23 cellular contexts compared by ENCODE assay signal in the genomic region with DNA sequence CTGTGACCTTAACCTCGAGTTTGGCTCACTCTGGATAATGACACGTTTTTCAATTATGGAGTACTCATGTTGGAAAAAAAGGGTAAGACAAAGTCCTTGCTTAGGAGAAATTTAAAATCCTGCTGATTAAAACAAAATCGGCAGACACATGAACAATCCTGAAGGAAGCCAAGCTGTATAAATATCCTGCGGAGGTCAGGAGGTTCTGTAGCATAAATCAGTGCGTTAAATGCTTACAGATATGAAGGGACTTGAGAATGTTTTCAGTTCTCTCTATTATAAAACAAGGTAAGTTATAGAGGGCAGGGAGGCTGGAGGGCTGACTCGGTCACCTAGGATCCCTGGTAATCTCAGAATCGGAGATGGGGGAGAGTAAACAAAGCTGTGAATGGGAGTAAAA.
"Had no signal": no experiment of that assay in that cellular context is flagged by ENCODE, and none has a peak within 500 bp of the region (broad histone marks: within the 10 kb centered on the region; RNA-seq: fewer than 3 reads in every experiment).

No MANE protein-coding gene starts in this region.

- ATAC-seq: activated CD4-positive, alpha-beta T cell treated with anti-CD3 and anti-CD28 coated beads for 36 hours; body of pancreas had no signal

- H3K36me3 ChIP-seq: WERI-Rb-1 had no signal

- H3K9me3 Mint-ChIP-seq: activated CD4-positive, alpha-beta memory T cell treated with anti-CD3 and anti-CD28 coated beads, Interleukin-2, amount 10 ng/mL, durations not matched to agents 7 days and 5 days; activated naive CD4-positive, alpha-beta T cell treated with anti-CD3 and anti-CD28 coated beads, Interleukin-2, amount 10 ng/mL, durations not matched to agents 7 days and 5 days; activated naive CD8-positive, alpha-beta T cell treated with anti-CD3 and anti-CD28 coated beads for 36 hours; activated T-helper 2 cell treated with anti-CD3 and anti-CD28 coated beads, Interferon-gamma antibody, Interleukin-2, Interleukin-4, amounts not matched to agents 10 μg/mL and 5 μg/mL and 100 μg/mL, durations not matched to agents 14 hours and 24 hours and 36 hours had no signal

- H3K4me1 Mint-ChIP-seq: activated CD4-positive, alpha-beta memory T cell treated with anti-CD3 and anti-CD28 coated beads, Interleukin-2, amount 10 ng/mL, durations not matched to agents 7 days and 5 days; activated CD4-positive, alpha-beta T cell treated with anti-CD3 and anti-CD28 coated beads for 36 hours; activated naive CD4-positive, alpha-beta T cell treated with anti-CD3 and anti-CD28 coated beads, Interleukin-2, amount 10 ng/mL, durations not matched to agents 7 days and 5 days; activated naive CD8-positive, alpha-beta T cell treated with anti-CD3 and anti-CD28 coated beads for 36 hours had no signal

- H3K27ac Mint-ChIP-seq: activated CD4-positive, alpha-beta memory T cell treated with anti-CD3 and anti-CD28 coated beads, Interleukin-2, amount 10 ng/mL, durations not matched to agents 7 days and 5 days; activated CD4-positive, alpha-beta T cell treated with anti-CD3 and anti-CD28 coated beads for 36 hours; activated naive CD4-positive, alpha-beta T cell treated with anti-CD3 and anti-CD28 coated beads, Interleukin-2, amount 10 ng/mL, durations not matched to agents 7 days and 5 days; activated naive CD8-positive, alpha-beta T cell treated with anti-CD3 and anti-CD28 coated beads for 36 hours; activated T-helper 2 cell treated with anti-CD3 and anti-CD28 coated beads, Interferon-gamma antibody, Interleukin-2, Interleukin-4, amounts not matched to agents 10 μg/mL and 5 μg/mL and 100 μg/mL, durations not matched to agents 14 hours and 24 hours and 36 hours had no signal

- H3K27me3 ChIP-seq: body of pancreas had no signal

- DNase-seq: activated CD4-positive, alpha-beta memory T cell treated with anti-CD3 and anti-CD28 coated beads, Interleukin-2, amount 10 ng/mL, durations not matched to agents 7 days and 5 days; activated CD4-positive, alpha-beta T cell treated with anti-CD3 and anti-CD28 coated beads for 36 hours; activated CD4-positive, alpha-beta T cell treated with anti-CD3 and anti-CD28 coated beads, Interleukin-2, amount 50 U/mL, for 1 hour; activated gamma-delta T cell treated with Interleukin-2 at 50 U/mL for 16 hours; activated naive CD4-positive, alpha-beta T cell treated with anti-CD3 and anti-CD28 coated beads, Interleukin-2, amount 10 ng/mL, durations not matched to agents 7 days and 5 days; activated naive CD8-positive, alpha-beta T cell treated with anti-CD3 and anti-CD28 coated beads for 36 hours; activated T-cell treated with anti-CD3 and anti-CD28 coated beads for 4 hours; activated T-cell treated with anti-CD3 and anti-CD28 coated beads, Interleukin-2, amount 50 U/mL, for 48 hours; body of pancreas; KG1; NCI-H1048; NCI-H146; NCI-H187 treated with DMSO at 0.1 percent for 48 hours; NCI-H2081 treated with DMSO at 0.1 percent for 48 hours; NCI-H345; NCI-H510A; NCI-H526 treated with DMSO at 0.1 percent for 48 hours; NCI-H82; T-helper 1 cell; WERI-Rb-1 had no signal

- FAIRE-seq: bronchial epithelial cell had no signal

- H3K9me3 ChIP-seq: body of pancreas had no signal

- H3K36me3 Mint-ChIP-seq: activated naive CD4-positive, alpha-beta T cell treated with anti-CD3 and anti-CD28 coated beads, Interleukin-2, amount 10 ng/mL, durations not matched to agents 7 days and 5 days; activated naive CD8-positive, alpha-beta T cell treated with anti-CD3 and anti-CD28 coated beads for 36 hours had no signal

- H3K4me3 ChIP-seq: body of pancreas, SK-N-MC had no signal

- H3K27ac ChIP-seq: body of pancreas, SK-N-MC, WERI-Rb-1 had no signal

- H3K27me3 Mint-ChIP-seq: activated naive CD4-positive, alpha-beta T cell treated with anti-CD3 and anti-CD28 coated beads, Interleukin-2, amount 10 ng/mL, durations not matched to agents 7 days and 5 days; activated naive CD8-positive, alpha-beta T cell treated with anti-CD3 and anti-CD28 coated beads for 36 hours had no signal

- H3K4me3 Mint-ChIP-seq: activated CD4-positive, alpha-beta memory T cell treated with anti-CD3 and anti-CD28 coated beads, Interleukin-2, amount 10 ng/mL, durations not matched to agents 7 days and 5 days; activated CD4-positive, alpha-beta T cell treated with anti-CD3 and anti-CD28 coated beads for 36 hours; activated naive CD4-positive, alpha-beta T cell treated with anti-CD3 and anti-CD28 coated beads, Interleukin-2, amount 10 ng/mL, durations not matched to agents 7 days and 5 days; activated naive CD8-positive, alpha-beta T cell treated with anti-CD3 and anti-CD28 coated beads for 36 hours had no signal

- H3K4me1 ChIP-seq: body of pancreas had no signal
